ENCODE assay signal across 7 cellular contexts in the genomic region with DNA sequence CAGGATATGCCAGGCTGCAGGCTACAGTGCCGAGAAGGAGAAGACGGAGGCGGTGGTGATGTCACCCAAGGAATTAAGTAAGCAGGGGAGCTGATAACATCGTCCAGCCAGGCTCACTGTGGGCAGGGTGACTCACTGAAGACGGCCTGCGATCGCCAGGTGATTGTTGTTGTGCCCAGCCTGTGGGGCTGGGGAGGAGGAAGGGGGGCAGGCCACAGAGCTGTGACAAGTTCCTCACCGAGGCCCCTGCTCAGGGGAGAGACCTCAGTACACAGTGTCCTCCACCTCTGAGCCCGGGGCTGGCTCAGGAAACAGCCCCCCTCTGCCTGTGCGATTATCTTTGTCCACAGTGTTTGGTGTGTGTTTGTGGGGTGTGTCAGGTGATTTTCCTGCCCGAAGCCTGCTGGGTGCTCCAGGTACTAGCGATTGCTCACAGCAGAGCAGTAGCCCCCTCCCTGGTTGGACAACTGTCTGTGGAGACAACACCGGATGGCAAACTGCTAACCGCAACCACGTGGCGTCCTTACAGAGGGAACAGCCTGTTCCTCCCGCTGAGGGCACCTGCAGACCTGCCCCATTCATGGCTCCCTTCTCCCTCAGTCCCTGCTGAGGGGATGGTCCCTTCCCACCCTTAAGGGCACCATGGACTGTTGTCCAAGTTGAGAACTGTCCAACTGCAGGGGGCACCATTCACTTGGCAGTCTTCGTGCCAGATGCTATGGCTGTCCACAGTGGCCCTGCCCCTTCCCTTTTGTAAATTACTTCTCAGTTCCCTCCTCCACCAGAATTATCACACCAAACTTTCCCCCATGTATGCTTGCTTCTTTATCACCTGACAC.
DNase-seq lines count a peak whose midpoint lies in the region; ATAC-seq and TF ChIP-seq lines count a peak whose summit lies in the region.

No MANE protein-coding gene starts in this region.

- H3K4me1 ChIP-seq in SJCRH30 (peaks cover 19% of the 10 kb centered on the region), psoas muscle (peaks cover 28% of the 10 kb centered on the region), urinary bladder (ENCODE audit: insufficient read depth) (no peaks in the 10 kb centered on the region)

- WGBS in psoas muscle, 3 donors, result 51 to 72% (median 65%) methylated on average over 16 to 18 of the region's 18 CpGs
- 58% methylated on average over 18 of the region's 18 CpGs for WGBS in urinary bladder

- H3K4me3 ChIP-seq in SJCRH30 (no peak overlapping the region), psoas muscle (no peak overlapping the region), urinary bladder (ENCODE audit: low read depth, low read length) (no peak overlapping the region)

- ATAC-seq in GM18511 (IDR thresholded peaks at IDR 0.05; ENCODE audit: unreplicated experiment) (peak; percentile 60), HG03354 (IDR thresholded peaks at IDR 0.05; ENCODE audit: poor library complexity, severe bottlenecking, unreplicated experiment) (peak; percentile 55), psoas muscle (peak; percentile 77 to 84 (median 82))

- H3K27ac ChIP-seq in SJCRH30 (no peak overlapping the region), psoas muscle (peak overlapping the region; percentile 72), urinary bladder (ENCODE audit: low read depth) (peak overlapping the region; percentile 54)

- intact Hi-C loops in psoas muscle (cut with DNase I), result loop anchor here in 1 of 2 donors (5.0 kb wide), 1 partner anchor 96 kb away; a partner anchor contains a TSS

- H3K36me3 ChIP-seq in SJCRH30 (no peaks in the 10 kb centered on the region), psoas muscle (ENCODE audit: insufficient read depth in 1 of 2, low read depth in 1 of 2) (no peaks in the 10 kb centered on the region), urinary bladder (ENCODE audit: insufficient read depth) (no peaks in the 10 kb centered on the region)

- H3K9me3 ChIP-seq in SJCRH30 (replicated peaks) (no peaks in the 10 kb centered on the region), psoas muscle (no peaks in the 10 kb centered on the region)

- DNase-seq in SJCRH30 (peak; percentile 54 to 66), globus pallidus (ENCODE audit: low spot score) (peak; percentile 51), psoas muscle (peak; percentile 77 to 84)
- DNase-seq in activated naive CD4-positive, alpha-beta T cell (lab: John Stamatoyannopoulos, UW), result peak in 3 of 4 experiments; percentile 50 to 63 (median 61)

- peak; percentile 38 for TF ChIP-seq CTCF in psoas muscle (IDR thresholded peaks at IDR 0.05)

- H3K27me3 ChIP-seq in SJCRH30, result no peaks in the 10 kb centered on the region
- no peaks in the 10 kb centered on the region for H3K27me3 ChIP-seq in psoas muscle (ENCODE audit: insufficient read depth in 3 of 3, low read length in 2 of 3)
